Comparison of ENCODE assay signal across 9 cellular contexts in the genomic region with DNA sequence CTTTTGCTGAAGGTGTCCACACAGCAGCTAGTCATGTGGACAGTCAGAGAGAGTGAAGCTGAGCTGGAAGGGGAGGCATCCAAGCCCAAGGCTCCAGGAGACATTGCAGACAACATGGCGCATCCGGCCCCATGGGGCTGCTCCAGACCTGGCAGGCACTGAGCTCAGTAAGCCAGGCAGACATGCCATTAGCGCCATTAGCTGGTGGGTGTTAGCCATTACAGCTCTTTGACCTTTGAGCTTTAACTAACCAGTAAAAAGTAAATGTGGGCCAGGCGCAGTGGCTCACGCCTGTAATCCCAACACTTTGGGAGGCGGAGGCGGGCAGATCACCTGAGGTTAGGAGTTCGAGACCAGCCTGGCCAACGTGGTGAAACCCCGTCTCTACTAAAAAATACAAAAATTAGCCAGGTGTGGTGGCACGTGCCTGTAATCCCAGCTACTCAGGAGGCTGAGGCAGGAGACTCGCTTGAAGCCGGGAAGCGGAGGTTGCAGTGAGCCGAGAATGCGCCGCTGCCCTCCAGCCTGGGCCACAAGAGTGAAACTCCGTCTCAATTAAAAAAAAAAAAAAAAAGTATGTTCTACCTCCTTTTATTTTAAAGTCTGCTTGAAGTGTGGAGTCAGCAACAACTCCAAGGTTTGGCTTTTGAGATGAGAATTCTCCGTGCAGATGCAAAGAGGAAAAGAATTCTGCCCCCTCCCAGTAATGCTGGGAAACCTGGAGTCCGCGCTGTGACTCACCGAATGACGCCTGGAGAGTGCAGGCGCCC.
DNase-seq lines count a peak whose midpoint lies in the region; ATAC-seq and TF ChIP-seq lines count a peak whose summit lies in the region.
"Had no signal": no experiment of that assay in that cellular context is flagged by ENCODE, and none has a peak within 500 bp of the region (broad histone marks: within the 10 kb centered on the region; RNA-seq: fewer than 3 reads in every experiment).

No MANE protein-coding gene starts in this region.

- peak overlapping the region; percentile 2 for H3K27ac Mint-ChIP-seq in T-helper 17 cell

- H3K36me3 ChIP-seq in prostate gland, result no peaks in the 10 kb centered on the region

- peaks cover 15% of the 10 kb centered on the region for H3K27me3 Mint-ChIP-seq in T-helper 17 cell

- H3K4me3 ChIP-seq in right cardiac atrium (ENCODE audit: low read length) (peak overlapping the region; percentile 27), prostate gland (no peak overlapping the region)

- ATAC-seq in T-helper 17 cell, result no peak
- ATAC-seq in right cardiac atrium, result peak in 1 of 2 donors; percentile 9
- ATAC-seq in HG03520 (IDR thresholded peaks at IDR 0.05; ENCODE audit: unreplicated experiment), result no peak

- H3K4me1 Mint-ChIP-seq in T-helper 17 cell, result peaks cover 4% of the 10 kb centered on the region

- no peaks in the 10 kb centered on the region for H3K27me3 ChIP-seq in right cardiac atrium (ENCODE audit: control insufficient read depth, insufficient read depth)
- no peaks in the 10 kb centered on the region for H3K27me3 ChIP-seq in prostate gland (replicated peaks; ENCODE audit: insufficient read depth)

- DNase-seq in stimulated activated CD4-positive, alpha-beta T cell treated with anti-CD3 and anti-CD28 coated beads, Interleukin-12 subunit alpha, Interleukin-12 subunit beta, amount 100 ng/mL, for 4 hours, result peak; percentile 14
- DNase-seq in stimulated activated CD4-positive, alpha-beta T cell treated with anti-CD3 and anti-CD28 coated beads, Interleukin-2, amount 100 ng/mL, for 48 hours, result no peak
- no peak for DNase-seq in T-helper 17 cell
- peak; percentile 64 to 79 (median 70) for DNase-seq in right cardiac atrium
- DNase-seq in head of caudate nucleus, result no peak
- DNase-seq in prostate gland (ENCODE audit: low spot score), result no peak
- DNase-seq in COLO829 (ENCODE audit: low spot score), result no peak
- DNase-seq: Caco-2 had no signal

- 82% methylated on average over 24 of the region's 24 CpGs for WGBS in right cardiac atrium
- WGBS in prostate gland, result 89% methylated on average over 24 of the region's 24 CpGs

- H3K9me3 ChIP-seq in T-helper 17 cell (ENCODE audit: control insufficient read depth, low read length, poor library complexity, severe bottlenecking), result no peaks in the 10 kb centered on the region
- H3K9me3 ChIP-seq in right cardiac atrium (ENCODE audit: control insufficient read depth, low read length), result no peaks in the 10 kb centered on the region
- H3K9me3 ChIP-seq in prostate gland, result no peaks in the 10 kb centered on the region
- H3K9me3 ChIP-seq: Caco-2 had no signal

- no peak for TF ChIP-seq CTCF in prostate gland (IDR thresholded peaks at IDR 0.05)

- intact Hi-C loops in right cardiac atrium (cut with DNase I) (loop anchor here in 1 of 4 donors (10.0 kb wide), 1 partner anchor 61 kb away; no protein-coding TSS in a partner anchor), head of caudate nucleus (cut with DNase I) (no loop called here), prostate gland (cut with DNase I) (no loop called here)

- no peak overlapping the region for H3K27ac ChIP-seq in right cardiac atrium (ENCODE audit: low read length)
- H3K27ac ChIP-seq in prostate gland, result no peak overlapping the region

- H3K4me1 ChIP-seq in right cardiac atrium (ENCODE audit: control insufficient read depth, insufficient read depth, low read length) (no peaks in the 10 kb centered on the region), prostate gland (replicated peaks) (no peaks in the 10 kb centered on the region)
- H3K4me1 ChIP-seq: Caco-2 had no signal

- H3K36me3 Mint-ChIP-seq in T-helper 17 cell (ENCODE audit: low read depth), result no peaks in the 10 kb centered on the region

- TF ChIP-seq POLR2A in prostate gland (IDR thresholded peaks at IDR 0.05), result no peak

- peak overlapping the region; percentile 72 for H3K4me3 Mint-ChIP-seq in T-helper 17 cell

Comparison
In these comparisons a context has a peak if more than half of its experiments do, and no peak if none do; other contexts are left out.
1. DNase-seq: peak in stimulated activated CD4-positive, alpha-beta T cell treated with anti-CD3 and anti-CD28 coated beads, Interleukin-12 subunit alpha, Interleukin-12 subunit beta, amount 100 ng/mL, for 4 hours (single experiment) and right cardiac atrium (3 of 3); none in stimulated activated CD4-positive, alpha-beta T cell treated with anti-CD3 and anti-CD28 coated beads, Interleukin-2, amount 100 ng/mL, for 48 hours (0 of 2), T-helper 17 cell (0 of 3), head of caudate nucleus (0 of 42), prostate gland (single experiment) and COLO829 (single experiment).